9 cellular contexts compared by ENCODE assay signal in the genomic region with DNA sequence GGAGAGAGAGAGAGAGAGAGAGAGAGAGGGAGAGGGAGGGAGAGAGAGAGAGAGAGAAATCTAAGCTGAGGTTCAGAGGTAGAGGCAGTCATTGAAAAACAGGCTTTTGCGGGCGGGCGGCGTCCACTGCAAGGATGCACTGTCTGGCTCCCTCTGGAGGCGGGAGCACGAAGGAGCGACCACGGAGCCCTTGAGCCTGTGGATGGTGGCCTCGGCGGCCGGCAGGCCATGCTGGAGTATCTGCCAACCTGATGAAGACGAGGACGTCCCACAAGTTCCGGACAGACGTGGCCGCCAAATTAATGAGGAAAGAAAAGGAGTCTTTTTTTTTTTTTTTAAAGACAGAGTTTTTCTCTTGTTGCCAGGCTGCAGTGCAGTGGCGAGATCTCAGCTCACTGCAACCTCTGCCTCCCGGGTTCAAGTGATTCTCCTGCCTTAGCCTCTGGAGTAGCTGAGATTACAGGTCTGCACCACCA. TPM values are rescaled to one million over a fixed set of nuclear protein-coding genes. Genes with fewer than 3 reads are reported as not detected.
DNase-seq lines count a peak whose midpoint lies in the region; ATAC-seq and TF ChIP-seq lines count a peak whose summit lies in the region.
"Had no signal": no experiment of that assay in that cellular context is flagged by ENCODE, and none has a peak within 500 bp of the region (broad histone marks: within the 10 kb centered on the region; RNA-seq: fewer than 3 reads in every experiment).

No MANE protein-coding gene starts in this region.

- H3K27ac Mint-ChIP-seq in CD4-positive, CD25-positive, alpha-beta regulatory T cell, result peak overlapping the region; percentile 68 to 91 (median 71)
- H3K27ac Mint-ChIP-seq: IgD-negative memory B cell had no signal

- peak; percentile 88 for TF ChIP-seq CTCF in foreskin keratinocyte (conservative IDR thresholded peaks at IDR 0.05)

- peaks cover 5% of the 10 kb centered on the region for H3K27me3 Mint-ChIP-seq in CD4-positive, CD25-positive, alpha-beta regulatory T cell
- H3K27me3 Mint-ChIP-seq: IgD-negative memory B cell had no signal

- H3K4me3 ChIP-seq in CD4-positive, CD25-positive, alpha-beta regulatory T cell (ENCODE audit: low read depth, low read length), result no peak overlapping the region

- peaks cover 13 to 23% (median 18%) of the 10 kb centered on the region in 4 donors for H3K4me1 Mint-ChIP-seq in CD4-positive, CD25-positive, alpha-beta regulatory T cell

- H3K9me3 ChIP-seq in CD4-positive, CD25-positive, alpha-beta regulatory T cell (ENCODE audit: control insufficient read depth in 2 of 2, low read length in 2 of 2), result no peaks in the 10 kb centered on the region

- H3K9me3 Mint-ChIP-seq in CD4-positive, CD25-positive, alpha-beta regulatory T cell, result peaks cover 0 to 3% (median 0%) of the 10 kb centered on the region in 7 donors
- H3K9me3 Mint-ChIP-seq: IgD-negative memory B cell had no signal

- peak; percentile 50 to 85 (median 69) for DNase-seq in CD4-positive, CD25-positive, alpha-beta regulatory T cell
- peak; percentile 71 to 84 for DNase-seq in Kasumi-1 (lab: John Stamatoyannopoulos, UW)
- DNase-seq in SHP77 (lab: John Stamatoyannopoulos, UW), result peak; percentile 68 to 75
- DNase-seq in activated effector memory CD4-positive, alpha-beta T cell treated with Interleukin-2 at 50 U/mL for 16 hours, result peak; percentile 65
- DNase-seq in foreskin keratinocyte, result peak; percentile 23 to 44
- DNase-seq in nucleus accumbens (lab: John Stamatoyannopoulos, UW), result peak in 53 of 56 donors; percentile 8 to 90 (median 54)
- peak; percentile 13 to 86 (median 68) for DNase-seq in substantia nigra (lab: John Stamatoyannopoulos, UW)

- H3K4me1 ChIP-seq in CD4-positive, CD25-positive, alpha-beta regulatory T cell (ENCODE audit: control insufficient read depth, insufficient read depth, low read length, poor library complexity, severe bottlenecking), result peaks cover 7% of the 10 kb centered on the region
- H3K4me1 ChIP-seq in foreskin keratinocyte, result no peaks in the 10 kb centered on the region

- no peaks in the 10 kb centered on the region for H3K36me3 ChIP-seq in CD4-positive, CD25-positive, alpha-beta regulatory T cell (ENCODE audit: control insufficient read depth, insufficient read depth, low read length)

- no peaks in the 10 kb centered on the region for H3K27me3 ChIP-seq in CD4-positive, CD25-positive, alpha-beta regulatory T cell (ENCODE audit: control insufficient read depth, insufficient read depth, low read length)
- no peaks in the 10 kb centered on the region for H3K27me3 ChIP-seq in foreskin keratinocyte

- peak overlapping the region; percentile 5 for H3K27ac ChIP-seq in CD4-positive, CD25-positive, alpha-beta regulatory T cell (ENCODE audit: insufficient read depth, low read length, poor library complexity, severe bottlenecking)
- H3K27ac ChIP-seq in foreskin keratinocyte (no peak overlapping the region), substantia nigra (ENCODE audit: low read depth, low read length, poor library complexity, severe bottlenecking) (no peak overlapping the region)

- peak; percentile 57 to 64 for ATAC-seq in CD4-positive, CD25-positive, alpha-beta regulatory T cell (ENCODE audit: low read depth in 2 of 2)
- peak; percentile 61 for ATAC-seq in GM21360 (IDR thresholded peaks at IDR 0.05; ENCODE audit: unreplicated experiment)
- peak; percentile 80 for ATAC-seq in foreskin keratinocyte

- H3K36me3 Mint-ChIP-seq in CD4-positive, CD25-positive, alpha-beta regulatory T cell, result peaks cover 6% of the 10 kb centered on the region

- peak overlapping the region in 2 of 4 donors; percentile 48 to 60 for H3K4me3 Mint-ChIP-seq in CD4-positive, CD25-positive, alpha-beta regulatory T cell

RNA-seq across cellular contexts. Expression of gene CCDC125, which starts 2.2 kb away (rescaled TPM):
- 3.7 TPM for total RNA-seq in CD4-positive, CD25-positive, alpha-beta regulatory T cell
- polyA plus RNA-seq in CD4-positive, CD25-positive, alpha-beta regulatory T cell, result 1 to 10 TPM in 3 of 4 donors, under 1 TPM in 1; 0.82 to 1.8 (median 1.5) TPM
- 4.5 and 4.8 TPM in 2 replicates for total RNA-seq in foreskin keratinocyte
- 1.8 and 1.9 TPM in 2 replicates for polyA plus RNA-seq in foreskin keratinocyte

RNA-seq across cellular contexts. Expression of gene AK6, which starts 34.5 kb away (rescaled TPM):
- 9.8 TPM for total RNA-seq in CD4-positive, CD25-positive, alpha-beta regulatory T cell
- 10 to 100 TPM; 62.2 to 98.1 (median 82.7) TPM for polyA plus RNA-seq in CD4-positive, CD25-positive, alpha-beta regulatory T cell
- total RNA-seq in foreskin keratinocyte, result 38.4 and 40.8 TPM in 2 replicates
- 41.9 and 47.8 TPM in 2 replicates for polyA plus RNA-seq in foreskin keratinocyte

RNA-seq across cellular contexts. Expression of gene TAF9, which starts 34.5 kb away (rescaled TPM):
- total RNA-seq in CD4-positive, CD25-positive, alpha-beta regulatory T cell, result 47.7 TPM
- 100 to 1,000 TPM; 136 to 163 (median 145) TPM for polyA plus RNA-seq in CD4-positive, CD25-positive, alpha-beta regulatory T cell
- total RNA-seq in foreskin keratinocyte, result 96.0 and 102 TPM in 2 replicates
- polyA plus RNA-seq in foreskin keratinocyte, result 89.8 and 107 TPM in 2 replicates

RNA-seq across cellular contexts. Expression of gene RAD17, which starts 34.8 kb away (rescaled TPM):
- 23.3 TPM for total RNA-seq in CD4-positive, CD25-positive, alpha-beta regulatory T cell
- 10 to 100 TPM; 16.5 to 23.2 (median 18.9) TPM for polyA plus RNA-seq in CD4-positive, CD25-positive, alpha-beta regulatory T cell
- total RNA-seq in foreskin keratinocyte, result 20.9 and 21.8 TPM in 2 replicates
- 10.8 and 12.3 TPM in 2 replicates for polyA plus RNA-seq in foreskin keratinocyte
